Comparison of ENCODE assay signal across 8 cellular contexts in the genomic region with DNA sequence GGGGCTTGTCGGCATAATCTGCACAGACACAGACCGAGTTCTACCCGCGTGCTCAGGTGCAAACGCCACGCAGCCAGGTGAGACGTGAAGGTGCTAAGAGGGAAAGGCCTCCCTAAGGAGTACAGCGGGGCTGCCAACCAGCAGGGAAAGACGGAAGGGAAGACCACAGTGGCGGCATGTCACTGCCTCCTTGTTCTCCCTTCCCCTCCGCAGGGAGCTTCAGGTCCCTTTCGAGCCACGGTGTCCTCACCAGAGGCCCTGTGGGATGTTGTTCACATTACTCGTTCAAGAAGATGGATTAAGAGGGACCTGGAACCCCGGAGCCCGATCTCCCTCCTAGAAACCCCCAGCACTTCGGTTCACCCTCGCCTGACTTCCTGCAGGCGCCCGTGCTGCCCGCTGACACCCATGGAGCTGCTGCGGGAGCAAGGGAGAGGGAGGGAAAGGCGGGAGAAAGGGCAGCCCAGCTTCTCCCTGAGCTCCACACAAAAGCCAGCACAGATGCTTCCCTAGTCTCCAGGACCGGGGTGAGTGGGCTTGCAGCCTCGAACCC. TPM values are rescaled to one million over a fixed set of nuclear protein-coding genes. Genes with fewer than 3 reads are reported as not detected.
DNase-seq lines count a peak whose midpoint lies in the region; ATAC-seq and TF ChIP-seq lines count a peak whose summit lies in the region.

No MANE protein-coding gene starts in this region.

- peak overlapping the region; percentile 77 to 97 (median 92) for H3K27ac ChIP-seq in esophagus squamous epithelium

- no peaks in the 10 kb centered on the region for H3K27me3 ChIP-seq in esophagus squamous epithelium

- intact Hi-C loops in esophagus squamous epithelium (cut with DNase I) = no loop called here

- peaks cover 0 to 46% (median 13%) of the 10 kb centered on the region in 3 donors for H3K36me3 ChIP-seq in esophagus squamous epithelium

- H3K9me3 Mint-ChIP-seq in nephron progenitor cell = no peaks in the 10 kb centered on the region

- TF ChIP-seq CTCF in esophagus squamous epithelium (IDR thresholded peaks at IDR 0.05) = no peak
- TF ChIP-seq CTCF in nephron progenitor cell (IDR thresholded peaks at IDR 0.05) = no peak

- no peaks in the 10 kb centered on the region for H3K9me3 ChIP-seq in esophagus squamous epithelium

- no peak for TF ChIP-seq POLR2A in esophagus squamous epithelium (IDR thresholded peaks at IDR 0.05)

- ATAC-seq in HG02973 (IDR thresholded peaks at IDR 0.05; ENCODE audit: unreplicated experiment) = peak; percentile 8

- peaks cover 26% of the 10 kb centered on the region for H3K4me1 Mint-ChIP-seq in nephron progenitor cell

- H3K27me3 Mint-ChIP-seq in nephron progenitor cell (ENCODE audit: low read depth, poor library complexity) = no peaks in the 10 kb centered on the region

- H3K4me1 ChIP-seq in esophagus squamous epithelium = peaks cover 17 to 33% (median 20%) of the 10 kb centered on the region in 3 donors

- peak overlapping the region; percentile 86 for H3K27ac Mint-ChIP-seq in nephron progenitor cell

- peaks cover 46% of the 10 kb centered on the region for H3K36me3 Mint-ChIP-seq in nephron progenitor cell (ENCODE audit: low read depth)

- H3K4me3 Mint-ChIP-seq in nephron progenitor cell = peak overlapping the region; percentile 84

- WGBS in esophagus squamous epithelium, 2 donors = 15% methylated on average over 19 of the region's 25 CpGs; no CpG with 5 or more reads in 1 of the 2 donors

- DNase-seq in DMS79 (lab: John Stamatoyannopoulos, UW) = peak; percentile 14
- DNase-seq in DMS79 treated with DMSO at 0.1 percent for 48 hours (lab: John Stamatoyannopoulos, UW) = no peak
- peak; percentile 33 for DNase-seq in SW480 (ENCODE audit: low spot score)
- DNase-seq in esophagus squamous epithelium (lab: John Stamatoyannopoulos, UW) = no peak
- DNase-seq in nephron progenitor cell = peak; percentile 28
- DNase-seq in Ammon's horn (ENCODE audit: low spot score) = no peak
- no peak for DNase-seq in NCI-H226

- H3K4me3 ChIP-seq in esophagus squamous epithelium = peak overlapping the region; percentile 64 to 92 (median 83)

RNA-seq across cellular contexts. Expression of a gene that starts 0.7 kb away (rescaled TPM):
- 10 to 100 TPM; 16.1 to 35.7 (median 22.3) TPM for total RNA-seq in esophagus squamous epithelium

RNA-seq across cellular contexts. Expression of a gene that starts 0.8 kb away (rescaled TPM):
- total RNA-seq in esophagus squamous epithelium = 10 to 100 TPM in 2 of 4 donors, 1 to 10 TPM in 2; 3.2 to 17.7 (median 9.5) TPM

RNA-seq across cellular contexts. Expression of a gene that starts 41.1 kb away (rescaled TPM):
- total RNA-seq in esophagus squamous epithelium = 1 to 10 TPM; 1.1 to 7.0 (median 3.3) TPM

Comparison
In these comparisons a context has a peak if more than half of its experiments do, and no peak if none do; other contexts are left out.
1. DNase-seq: peak in DMS79 (single experiment), SW480 (single experiment) and nephron progenitor cell (single experiment); none in DMS79 treated with DMSO at 0.1 percent for 48 hours (single experiment), esophagus squamous epithelium (single experiment), Ammon's horn (single experiment) and NCI-H226 (single experiment).